Comparison of ENCODE assay signal across 15 cellular contexts in the genomic region with DNA sequence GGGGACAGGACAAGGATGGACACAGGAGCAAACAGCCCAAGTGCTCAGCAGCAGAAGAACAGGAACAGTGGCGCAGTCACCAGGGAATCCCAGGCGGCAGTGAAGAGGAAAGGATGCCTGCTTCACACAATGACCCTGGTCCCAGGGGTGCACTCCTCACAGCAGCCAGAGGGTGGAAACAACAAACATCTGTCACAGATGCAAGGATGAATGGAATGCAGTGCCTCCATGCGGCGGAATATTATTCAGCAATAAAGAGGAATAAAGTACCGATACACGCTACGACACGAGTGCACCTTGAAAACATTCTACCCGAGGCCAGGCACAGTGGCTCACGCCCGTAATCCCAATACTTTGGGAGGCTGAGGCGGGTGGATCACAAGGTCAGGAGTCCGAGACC. TPM values are rescaled to one million over a fixed set of nuclear protein-coding genes. Genes with fewer than 3 reads are reported as not detected.
DNase-seq lines count a peak whose midpoint lies in the region; ATAC-seq and TF ChIP-seq lines count a peak whose summit lies in the region.
"Had no signal": no experiment of that assay in that cellular context is flagged by ENCODE, and none has a peak within 500 bp of the region (broad histone marks: within the 10 kb centered on the region; RNA-seq: fewer than 3 reads in every experiment).

No MANE protein-coding gene starts in this region.

- H3K4me1 ChIP-seq in endodermal cell (ENCODE audit: control insufficient read depth, insufficient read depth, low read length) = peaks cover 3% of the 10 kb centered on the region

- 96% methylated on average over 13 of the region's 13 CpGs for WGBS in endodermal cell (ENCODE audit: insufficient coverage in 1 of 2, insufficient read length in 1 of 2), 2 experiments

- TF ChIP-seq CTCF in endodermal cell (conservative IDR thresholded peaks at IDR 0.05) = peak; percentile 50
- no peak for TF ChIP-seq CTCF in nephron (IDR thresholded peaks at IDR 0.05; ENCODE audit: unreplicated experiment in 3 of 3)
- no peak for TF ChIP-seq CTCF in type B pancreatic cell (conservative IDR thresholded peaks at IDR 0.05)

- H3K9me3 ChIP-seq in endodermal cell (ENCODE audit: control insufficient read depth, low read length) = no peaks in the 10 kb centered on the region
- H3K9me3 ChIP-seq: pancreas had no signal

- H3K9me3 Mint-ChIP-seq in endodermal cell (no peaks in the 10 kb centered on the region), nephron (no peaks in the 10 kb centered on the region), type B pancreatic cell (no peaks in the 10 kb centered on the region)
- no peaks in the 10 kb centered on the region for H3K9me3 Mint-ChIP-seq in activated naive CD8-positive, alpha-beta T cell treated with anti-CD3 and anti-CD28 coated beads for 36 hours
- H3K9me3 Mint-ChIP-seq: activated CD4-positive, alpha-beta T cell treated with anti-CD3 and anti-CD28 coated beads, Interleukin-2, amount 10 ng/mL, durations not matched to agents 24 days and 14 days; stimulated activated naive CD8-positive, alpha-beta T cell treated with anti-CD3 and anti-CD28 coated beads, Interleukin-15, amount 100 ng/mL, for 72 hours had no signal

- H3K4me1 Mint-ChIP-seq in endodermal cell = peaks cover 18% of the 10 kb centered on the region
- H3K4me1 Mint-ChIP-seq in nephron = peaks cover 34% of the 10 kb centered on the region
- peaks cover 29% of the 10 kb centered on the region for H3K4me1 Mint-ChIP-seq in type B pancreatic cell (ENCODE audit: unreplicated experiment)
- peaks cover 20% of the 10 kb centered on the region for H3K4me1 Mint-ChIP-seq in activated naive CD8-positive, alpha-beta T cell treated with anti-CD3 and anti-CD28 coated beads for 36 hours

- peak overlapping the region; percentile 45 for H3K27ac Mint-ChIP-seq in endodermal cell
- H3K27ac Mint-ChIP-seq in nephron = peak overlapping the region in 2 of 3 experiments; percentile 26 to 80
- peak overlapping the region; percentile 79 for H3K27ac Mint-ChIP-seq in type B pancreatic cell
- H3K27ac Mint-ChIP-seq in activated naive CD8-positive, alpha-beta T cell treated with anti-CD3 and anti-CD28 coated beads for 36 hours = no peak overlapping the region
- H3K27ac Mint-ChIP-seq: activated CD4-positive, alpha-beta T cell treated with anti-CD3 and anti-CD28 coated beads, Interleukin-2, amount 10 ng/mL, durations not matched to agents 24 days and 14 days had no signal

- ATAC-seq in HG02623 (IDR thresholded peaks at IDR 0.05; ENCODE audit: unreplicated experiment) = no peak
- ATAC-seq: stimulated activated naive CD8-positive, alpha-beta T cell treated with anti-CD3 and anti-CD28 coated beads, Interleukin-15, amount 100 ng/mL, for 72 hours had no signal

- DNase-seq in DMS153 (lab: John Stamatoyannopoulos, UW) (peak; percentile 18), DMS153 treated with DMSO at 0.1 percent for 48 hours (lab: John Stamatoyannopoulos, UW; ENCODE audit: unreplicated experiment) (no peak), endodermal cell (no peak), type B pancreatic cell (ENCODE audit: extremely low spot score, unreplicated experiment) (no peak), inferior parietal cortex (ENCODE audit: extremely low spot score) (no peak)
- no peak for DNase-seq in activated naive CD8-positive, alpha-beta T cell treated with anti-CD3 and anti-CD28 coated beads for 36 hours
- DNase-seq: activated CD4-positive, alpha-beta T cell treated with anti-CD3 and anti-CD28 coated beads, Interleukin-2, amount 10 ng/mL, durations not matched to agents 24 days and 14 days; activated gamma-delta T cell treated with Interleukin-2 at 50 U/mL for 16 hours; NCI-H1930; pancreas; stimulated activated CD4-positive, alpha-beta T cell treated with anti-CD3 and anti-CD28 coated beads, Interleukin-4, amount 100 ng/mL, for 1 hour; stimulated activated naive CD8-positive, alpha-beta T cell treated with anti-CD3 and anti-CD28 coated beads, Interleukin-15, amount 100 ng/mL, for 72 hours had no signal

- H3K36me3 Mint-ChIP-seq in endodermal cell (ENCODE audit: low read depth) (peaks cover 59% of the 10 kb centered on the region), nephron (ENCODE audit: low read depth) (peaks cover 53% of the 10 kb centered on the region), type B pancreatic cell (peaks cover 19% of the 10 kb centered on the region)
- H3K36me3 Mint-ChIP-seq in activated naive CD8-positive, alpha-beta T cell treated with anti-CD3 and anti-CD28 coated beads for 36 hours = peaks cover 24% of the 10 kb centered on the region

- H3K27me3 ChIP-seq in endodermal cell (ENCODE audit: control insufficient read depth, insufficient read depth, low read length, poor library complexity, severe bottlenecking) = no peaks in the 10 kb centered on the region
- H3K27me3 ChIP-seq: pancreas had no signal

- H3K27me3 Mint-ChIP-seq in endodermal cell (ENCODE audit: insufficient read depth) (no peaks in the 10 kb centered on the region), nephron (ENCODE audit: low read depth) (no peaks in the 10 kb centered on the region), type B pancreatic cell (no peaks in the 10 kb centered on the region)
- no peaks in the 10 kb centered on the region for H3K27me3 Mint-ChIP-seq in activated naive CD8-positive, alpha-beta T cell treated with anti-CD3 and anti-CD28 coated beads for 36 hours
- H3K27me3 Mint-ChIP-seq: activated CD4-positive, alpha-beta T cell treated with anti-CD3 and anti-CD28 coated beads, Interleukin-2, amount 10 ng/mL, durations not matched to agents 24 days and 14 days; stimulated activated naive CD8-positive, alpha-beta T cell treated with anti-CD3 and anti-CD28 coated beads, Interleukin-15, amount 100 ng/mL, for 72 hours had no signal

- no peak overlapping the region for H3K4me3 ChIP-seq in endodermal cell (ENCODE audit: low read length)
- H3K4me3 ChIP-seq: pancreas had no signal

- no peak overlapping the region for H3K9ac ChIP-seq in endodermal cell (ENCODE audit: extremely low read depth, low read length, poor library complexity, severe bottlenecking)
- H3K9ac ChIP-seq: KMS-11 had no signal

- no peak overlapping the region for H3K27ac ChIP-seq in endodermal cell (ENCODE audit: low read depth, low read length)
- H3K27ac ChIP-seq: KMS-11 had no signal

- H3K4me3 Mint-ChIP-seq in endodermal cell (no peak overlapping the region), nephron (no peak overlapping the region), type B pancreatic cell (no peak overlapping the region)
- no peak overlapping the region for H3K4me3 Mint-ChIP-seq in activated naive CD8-positive, alpha-beta T cell treated with anti-CD3 and anti-CD28 coated beads for 36 hours
- H3K4me3 Mint-ChIP-seq: activated CD4-positive, alpha-beta T cell treated with anti-CD3 and anti-CD28 coated beads, Interleukin-2, amount 10 ng/mL, durations not matched to agents 24 days and 14 days; stimulated activated naive CD8-positive, alpha-beta T cell treated with anti-CD3 and anti-CD28 coated beads, Interleukin-15, amount 100 ng/mL, for 72 hours had no signal

- peaks cover 70% of the 10 kb centered on the region for H3K36me3 ChIP-seq in endodermal cell (ENCODE audit: control insufficient read depth, insufficient read depth, low read length)

RNA-seq across cellular contexts. Expression of gene CSNK1E, which starts 12.7 kb away (rescaled TPM):
- total RNA-seq in endodermal cell = 100 to 1,000 TPM; 224 to 229 TPM
- 167 TPM for polyA plus RNA-seq in endodermal cell (2013, experiment 1 of 2)
- polyA plus RNA-seq in endodermal cell (2013, experiment 2 of 2) = 148 TPM
- 199 and 219 TPM in 2 replicates for total RNA-seq in type B pancreatic cell (ENCODE audit: low replicate concordance)
- 100 to 1,000 TPM; 111 to 114 TPM for total RNA-seq in activated naive CD8-positive, alpha-beta T cell treated with anti-CD3 and anti-CD28 coated beads for 36 hours

RNA-seq across cellular contexts. Expression of gene TMEM184B, which starts 31.7 kb away (rescaled TPM):
- total RNA-seq in endodermal cell = 10 to 100 TPM; 55.4 to 57.6 TPM
- polyA plus RNA-seq in endodermal cell (2013, experiment 1 of 2) = 56.1 TPM
- polyA plus RNA-seq in endodermal cell (2013, experiment 2 of 2) = 47.2 TPM
- total RNA-seq in type B pancreatic cell (ENCODE audit: low replicate concordance) = 66.7 and 83.3 TPM in 2 replicates
- total RNA-seq in activated naive CD8-positive, alpha-beta T cell treated with anti-CD3 and anti-CD28 coated beads for 36 hours = 10 to 100 TPM; 18.2 to 20.0 TPM
